3 cellular contexts compared by ENCODE assay signal in genomic region chr1:159190441-159190840, GRCh38.
"Had no signal": no experiment of that assay in that cellular context is flagged by ENCODE, and none has a peak within 500 bp of the region (broad histone marks: within the 10 kb centered on the region; RNA-seq: fewer than 3 reads in every experiment).

No MANE protein-coding gene starts in this region.

- H3K4me3 ChIP-seq: GM12878 had no signal

- DNase-seq: GDM1, GF-D8 had no signal
